ENCODE assay signal across 10 cellular contexts in genomic region chr18:36769611-36770314, GRCh38. TPM values are rescaled to one million over a fixed set of nuclear protein-coding genes. Genes with fewer than 3 reads are reported as not detected.
A peak's percentile ranks its signal among the peaks of the same experiment; 100 is the strongest.
DNase-seq lines count a peak whose midpoint lies in the region; ATAC-seq and TF ChIP-seq lines count a peak whose summit lies in the region.
"Had no signal": no experiment of that assay in that cellular context is flagged by ENCODE, and none has a peak within 500 bp of the region (broad histone marks: within the 10 kb centered on the region; RNA-seq: fewer than 3 reads in every experiment).

No MANE protein-coding gene starts in this region.

- H3K36me3 ChIP-seq in BJ (ENCODE audit: control insufficient read depth, insufficient read depth, low read length) (peaks cover 3% of the 10 kb centered on the region), SU-DHL-6 (ENCODE audit: low read length) (no peaks in the 10 kb centered on the region)

- no peak overlapping the region for H3K9ac ChIP-seq in SU-DHL-6 (ENCODE audit: low read length)

- intact Hi-C loops in activated T-helper 2 cell treated with anti-CD3 and anti-CD28 coated beads, Interferon-gamma antibody, Interleukin-2, Interleukin-4, amounts not matched to agents 10 μg/mL and 5 μg/mL and 100 μg/mL, durations not matched to agents 14 hours and 24 hours and 36 hours (cut with micrococcal nuclease), result loop anchor here (5.0 kb wide), 2 partner anchors 38 to 58 kb away; partner anchors contain the start of genes KIAA1328 and TPGS2

- H3K9me3 Mint-ChIP-seq in activated T-helper 2 cell treated with anti-CD3 and anti-CD28 coated beads, Interferon-gamma antibody, Interleukin-2, Interleukin-4, amounts not matched to agents 10 μg/mL and 5 μg/mL and 100 μg/mL, durations not matched to agents 14 hours and 24 hours and 36 hours, result no peaks in the 10 kb centered on the region

- H3K4me3 ChIP-seq in BJ (ENCODE audit: low read depth, low read length), result no peak overlapping the region
- no peak overlapping the region for H3K4me3 ChIP-seq in SU-DHL-6 (ENCODE audit: insufficient read depth, low read length, poor library complexity, severe bottlenecking)

- H3F3A ChIP-seq in SU-DHL-6 (ENCODE audit: insufficient read depth), result no peaks in the 10 kb centered on the region

- H3K27ac Mint-ChIP-seq in activated T-helper 2 cell treated with anti-CD3 and anti-CD28 coated beads, Interferon-gamma antibody, Interleukin-2, Interleukin-4, amounts not matched to agents 10 μg/mL and 5 μg/mL and 100 μg/mL, durations not matched to agents 14 hours and 24 hours and 36 hours, result no peak overlapping the region

- no peaks in the 10 kb centered on the region for H3K27me3 Mint-ChIP-seq in activated T-helper 2 cell treated with anti-CD3 and anti-CD28 coated beads, Interferon-gamma antibody, Interleukin-2, Interleukin-4, amounts not matched to agents 10 μg/mL and 5 μg/mL and 100 μg/mL, durations not matched to agents 14 hours and 24 hours and 36 hours (ENCODE audit: low read depth)

- no peaks in the 10 kb centered on the region for H3K9me3 ChIP-seq in SU-DHL-6 (ENCODE audit: insufficient read depth, low read length)

- DNase-seq in BJ (ENCODE audit: low read depth) (no peak), GM19240 (ENCODE audit: insufficient read length, low spot score) (peak; percentile 15), iPS-NIHi11 (ENCODE audit: low spot score) (peak; percentile 79), NCI-H128 (lab: John Stamatoyannopoulos, UW; ENCODE audit: unreplicated experiment) (no peak)
- no peak for DNase-seq in activated T-helper 2 cell treated with anti-CD3 and anti-CD28 coated beads, Interferon-gamma antibody, Interleukin-2, Interleukin-4, amounts not matched to agents 10 μg/mL and 5 μg/mL and 100 μg/mL, durations not matched to agents 14 hours and 24 hours and 36 hours (ENCODE audit: low spot score)
- DNase-seq: amniotic stem cell; stimulated activated CD4-positive, alpha-beta T cell treated with anti-CD3 and anti-CD28 coated beads, Interleukin-4, amount 100 ng/mL, for 1 hour had no signal

- no peak overlapping the region for H2AFZ ChIP-seq in SU-DHL-6 (ENCODE audit: low read depth, low read length, severe bottlenecking)

- H3K79me2 ChIP-seq in SU-DHL-6 (ENCODE audit: insufficient read depth, low read length), result no peaks in the 10 kb centered on the region

- H3K27me3 ChIP-seq in BJ (ENCODE audit: control insufficient read depth, insufficient read depth, low read length), result no peaks in the 10 kb centered on the region
- H3K27me3 ChIP-seq in SU-DHL-6 (ENCODE audit: low read length), result no peaks in the 10 kb centered on the region

- TF ChIP-seq CTCF in BJ (IDR thresholded peaks at IDR 0.05; ENCODE audit: insufficient read depth, low read depth, low read length), result peak; percentile 28
- TF ChIP-seq CTCF in SU-DHL-6 (IDR thresholded peaks at IDR 0.05; ENCODE audit: insufficient read depth, low read length, poor library complexity, severe bottlenecking), result peak; percentile 53

- H4K20me1 ChIP-seq in SU-DHL-6 (ENCODE audit: low read depth, low read length), result no peaks in the 10 kb centered on the region

- peaks cover 22% of the 10 kb centered on the region for H3K4me1 Mint-ChIP-seq in activated T-helper 2 cell treated with anti-CD3 and anti-CD28 coated beads, Interferon-gamma antibody, Interleukin-2, Interleukin-4, amounts not matched to agents 10 μg/mL and 5 μg/mL and 100 μg/mL, durations not matched to agents 14 hours and 24 hours and 36 hours (ENCODE audit: low read depth)

- no peaks in the 10 kb centered on the region for H3K9me2 ChIP-seq in SU-DHL-6 (replicated peaks; ENCODE audit: insufficient read depth, low read length)

- ATAC-seq in GM21447 (IDR thresholded peaks at IDR 0.05; ENCODE audit: unreplicated experiment) (no peak), HG02798 (IDR thresholded peaks at IDR 0.05; ENCODE audit: poor library complexity, unreplicated experiment) (no peak)

- no peak overlapping the region for H3K4me3 Mint-ChIP-seq in activated T-helper 2 cell treated with anti-CD3 and anti-CD28 coated beads, Interferon-gamma antibody, Interleukin-2, Interleukin-4, amounts not matched to agents 10 μg/mL and 5 μg/mL and 100 μg/mL, durations not matched to agents 14 hours and 24 hours and 36 hours (ENCODE audit: low read depth)

- no peak overlapping the region for H3K27ac ChIP-seq in SU-DHL-6 (ENCODE audit: low read depth, low read length)

- no peak overlapping the region for H3K4me2 ChIP-seq in SU-DHL-6 (ENCODE audit: low read depth, low read length, poor library complexity, severe bottlenecking)

- CTCF ChIA-PET in BJ (lab: Yijun Ruan, JAX), result interaction anchor here (0.9 to 1.5 kb wide), 4 partner anchors 10 to 646 kb away, joined by 3 to 4 read pairs (median 4); no protein-coding TSS in a partner anchor

- H3K36me3 Mint-ChIP-seq in activated T-helper 2 cell treated with anti-CD3 and anti-CD28 coated beads, Interferon-gamma antibody, Interleukin-2, Interleukin-4, amounts not matched to agents 10 μg/mL and 5 μg/mL and 100 μg/mL, durations not matched to agents 14 hours and 24 hours and 36 hours (ENCODE audit: low read depth), result no peaks in the 10 kb centered on the region

- POLR2A ChIA-PET in BJ (lab: Charles Lee), result no interaction called here

RNA-seq across cellular contexts. Expression of gene TPGS2, which starts 59.0 kb away (rescaled TPM):
- polyA plus RNA-seq in BJ (2011; rRNA removed), result 275 and 287 TPM in 2 replicates
- 95.6 and 148 TPM in 2 replicates for polyA minus RNA-seq in BJ (2011; rRNA and poly(A)+ RNA removed)
- total RNA-seq in activated T-helper 2 cell treated with anti-CD3 and anti-CD28 coated beads, Interferon-gamma antibody, Interleukin-2, Interleukin-4, amounts not matched to agents 10 μg/mL and 5 μg/mL and 100 μg/mL, durations not matched to agents 14 hours and 24 hours and 36 hours, result 81.6 and 83.3 TPM in 2 replicates

RNA-seq across cellular contexts. Expression of gene KIAA1328, which starts 59.2 kb away (rescaled TPM):
- polyA plus RNA-seq in BJ (2011; rRNA removed), result 2.2 and 3.3 TPM in 2 replicates
- 4.3 and 5.4 TPM in 2 replicates for polyA minus RNA-seq in BJ (2011; rRNA and poly(A)+ RNA removed)
- 7.4 and 7.9 TPM in 2 replicates for total RNA-seq in activated T-helper 2 cell treated with anti-CD3 and anti-CD28 coated beads, Interferon-gamma antibody, Interleukin-2, Interleukin-4, amounts not matched to agents 10 μg/mL and 5 μg/mL and 100 μg/mL, durations not matched to agents 14 hours and 24 hours and 36 hours

Comparison
In these comparisons a context has a peak if more than half of its experiments do, and no peak if none do; other contexts are left out.
1. DNase-seq: peak in GM19240 (single experiment) and iPS-NIHi11 (single experiment); none in BJ (single experiment), NCI-H128 (single experiment) and activated T-helper 2 cell treated with anti-CD3 and anti-CD28 coated beads, Interferon-gamma antibody, Interleukin-2, Interleukin-4, amounts not matched to agents 10 μg/mL and 5 μg/mL and 100 μg/mL, durations not matched to agents 14 hours and 24 hours and 36 hours (single experiment).